28 cellular contexts compared by ENCODE assay signal in genomic region chr5:15611008-15611407, GRCh38.
"Had no signal": no experiment of that assay in that cellular context is flagged by ENCODE, and none has a peak within 500 bp of the region (broad histone marks: within the 10 kb centered on the region; RNA-seq: fewer than 3 reads in every experiment).

No MANE protein-coding gene starts in this region.

- H3K4me1 ChIP-seq: parathyroid adenoma, psoas muscle, spleen, suprapubic skin, transverse colon, uterus had no signal

- ATAC-seq: natural killer cell; psoas muscle; sciatic nerve; stimulated activated memory B cell treated with anti-CD40 and anti-IgM and Interleukin-4, amounts not matched to agents 10 μg/mL and 1 μg/mL and 100 μg/mL, for 72 hours; stimulated activated naive CD8-positive, alpha-beta T cell treated with anti-CD3 and anti-CD28 coated beads, Interleukin-15, amount 100 ng/mL, for 72 hours; stimulated activated naive CD8-positive, alpha-beta T cell treated with anti-CD3 and anti-CD28 coated beads, Interleukin-15, Interleukin-2, amounts not matched to agents 100 U/mL and 50 U/mL, for 24 hours; upper lobe of right lung had no signal

- H3K9ac ChIP-seq: neural progenitor cell, parathyroid adenoma had no signal

- H3K4me2 ChIP-seq: neural progenitor cell, smooth muscle cell had no signal

- H3K27me3 ChIP-seq: neural progenitor cell, ovary, spleen, suprapubic skin, testis, tibial artery, transverse colon, upper lobe of right lung, uterus had no signal

- H3K4me3 ChIP-seq: neural progenitor cell, ovary, psoas muscle, skin epidermis, smooth muscle cell, spleen, suprapubic skin, testis, tibial artery, transverse colon, upper lobe of right lung, uterus had no signal

- H3K27ac ChIP-seq: neural progenitor cell, ovary, parathyroid adenoma, psoas muscle, skin epidermis, spleen, suprapubic skin, testis, tibial artery, transverse colon, upper lobe of right lung, uterus had no signal

- H3K79me2 ChIP-seq: parathyroid adenoma had no signal

- DNase-seq: natural killer cell; occipital lobe; ovary; posterior cingulate gyrus; psoas muscle; right cardiac atrium; spleen; stimulated activated CD4-positive, alpha-beta T cell treated with anti-CD3 and anti-CD28 coated beads, Interleukin-12 subunit alpha, Interleukin-12 subunit beta, amount 100 ng/mL, for 4 hours; stimulated activated CD4-positive, alpha-beta T cell treated with anti-CD3 and anti-CD28 coated beads, Interleukin-1b, Interleukin-23, amount 100 ng/mL, for 48 hours; stimulated activated CD4-positive, alpha-beta T cell treated with anti-CD3 and anti-CD28 coated beads, Interleukin-4, amount 100 ng/mL, for 1 hour; stimulated activated CD4-positive, alpha-beta T cell treated with anti-CD3 and anti-CD28 coated beads, Interleukin-4, amount 100 ng/mL, for 4 hours; stimulated activated CD8-positive, alpha-beta memory T cell treated with anti-CD3 and anti-CD28 coated beads, Interleukin-4, amount 100 ng/mL, for 48 hours; stimulated activated naive CD4-positive, alpha-beta T cell; stimulated activated naive CD8-positive, alpha-beta T cell treated with anti-CD3 and anti-CD28 coated beads, Interleukin-15, amount 100 ng/mL, for 72 hours; stimulated activated naive CD8-positive, alpha-beta T cell treated with anti-CD3 and anti-CD28 coated beads, Interleukin-15, Interleukin-2, amounts not matched to agents 100 U/mL and 50 U/mL, for 24 hours; substantia nigra; testis; tibial artery; transverse colon; upper lobe of right lung; uterus had no signal

- H3K9me3 ChIP-seq: ovary, psoas muscle, suprapubic skin, testis, tibial artery, transverse colon, upper lobe of right lung, uterus had no signal

- H2AFZ ChIP-seq: neural progenitor cell, parathyroid adenoma had no signal

- H3K36me3 ChIP-seq: neural progenitor cell, ovary, spleen, suprapubic skin, tibial artery, transverse colon, upper lobe of right lung, uterus had no signal
